ENCODE assay signal across 8 cellular contexts in genomic region chr17:41919165-41919817, GRCh38. TPM values are rescaled to one million over a fixed set of nuclear protein-coding genes. Genes with fewer than 3 reads are reported as not detected.
DNase-seq lines count a peak whose midpoint lies in the region; ATAC-seq, FAIRE-seq and TF ChIP-seq lines count a peak whose summit lies in the region.

No MANE protein-coding gene starts in this region.

- ATAC-seq in CD8-positive, alpha-beta T cell, result no peak
- ATAC-seq in GM12878 (peak; percentile 31), HG02885 (IDR thresholded peaks at IDR 0.05; ENCODE audit: poor library complexity, unreplicated experiment) (no peak)

- BruUV-seq in GM12878 (replicated peaks; lab: Mats Ljungman, UMichigan), result no TSS peak

- SMC1A ChIA-PET in GM12878 (lab: Charles Lee; ENCODE audit: uncharacterized antibody, unreplicated experiment), result interaction anchor here (2.7 kb wide), 1 partner anchor 10 kb away, joined by 19 read pairs; the partner anchor contains the start of gene ODAD4

- no peaks in the 10 kb centered on the region for H3K27me3 ChIP-seq in CD8-positive, alpha-beta T cell (ENCODE audit: insufficient read depth, low read length)
- H3K27me3 ChIP-seq in GM12878 (replicated peaks in 1 of 2; ENCODE audit: control insufficient read depth in 2 of 2, insufficient read depth in 2 of 2, low read length in 1 of 2) (no peaks in the 10 kb centered on the region), spleen (replicated peaks in 1 of 7) (no peaks in the 10 kb centered on the region)

- H3K4me1 ChIP-seq in CD8-positive, alpha-beta T cell (ENCODE audit: insufficient read depth, low read length), result peaks cover 17% of the 10 kb centered on the region
- peaks cover 19% of the 10 kb centered on the region for H3K4me1 ChIP-seq in GM12878 (ENCODE audit: control insufficient read depth, insufficient read depth, low read length)
- H3K4me1 ChIP-seq in spleen, result peaks cover 10 to 49% (median 33%) of the 10 kb centered on the region in 6 donors

- FAIRE-seq in H54 (lab: Jason Lieb, UNC) (no peak), GM12878 (lab: Jason Lieb, UNC) (peak; percentile 31)

- no peaks in the 10 kb centered on the region for H3K9me3 ChIP-seq in CD8-positive, alpha-beta T cell (ENCODE audit: low read length)
- no peaks in the 10 kb centered on the region for H3K9me3 ChIP-seq in GM12878 (replicated peaks; ENCODE audit: control insufficient read depth, insufficient read depth, low read length)
- H3K9me3 ChIP-seq in spleen, result no peaks in the 10 kb centered on the region

- in situ Hi-C loops in GM12878 (cut with MboI), result no loop called here

- intact Hi-C loops in CD8-positive, alpha-beta T cell (cut with DNase I, micrococcal nuclease), result loop anchor here (1.0 to 5.0 kb wide), 9 partner anchors 11 to 470 kb away; partner anchors contain the start of genes DNAJC7 (in 2 of the 2), KLHL11 (in 2 of the 2), CNP (in 1 of the 2) and ODAD4 (in 1 of the 2)
- intact Hi-C loops in GM12878 (cut with micrococcal nuclease; ENCODE audit: unreplicated experiment) (no loop called here), spleen (cut with DNase I; ENCODE audit: low total_unique reads) (no loop called here)

- no peak overlapping the region; the same call in 1 of the 2 replicates for H3K9ac ChIP-seq in GM12878 (ENCODE audit: control insufficient read depth, insufficient read depth, low read length)

- POLR2A ChIA-PET in CD8-positive, alpha-beta T cell (lab: Charles Lee), result interaction anchor here (0.9 to 2.6 kb wide), 7 partner anchors 11 to 230 kb away, joined by 3 to 11 read pairs (median 4); partner anchors contain the start of genes CNP, DNAJC7, EIF1 and ODAD4
- POLR2A ChIA-PET in GM12878 (lab: Charles Lee), result interaction anchor here (0.6 to 4.2 kb wide), 5 partner anchors 10 to 133 kb away, joined by 3 to 52 read pairs (median 4); partner anchors contain the start of genes CNP, DNAJC7, JUP and ODAD4

- H3K4me3 Mint-ChIP-seq in CD8-positive, alpha-beta T cell, result peak overlapping the region; percentile 90

- peaks cover 5% of the 10 kb centered on the region for H3K36me3 Mint-ChIP-seq in CD8-positive, alpha-beta T cell

- no peaks in the 10 kb centered on the region for H3K36me3 ChIP-seq in CD8-positive, alpha-beta T cell (ENCODE audit: insufficient read depth, low read length)
- H3K36me3 ChIP-seq in GM12878 (ENCODE audit: control insufficient read depth in 2 of 2, insufficient read depth in 2 of 2, low read length in 1 of 2), result peaks cover 0 to 5% of the 10 kb centered on the region in 2 experiments; a peak in 2 of 4 replicates
- H3K36me3 ChIP-seq in spleen, result peaks cover 0 to 1% (median 0%) of the 10 kb centered on the region in 6 donors

- TF ChIP-seq POLR2A in H54 (IDR thresholded peaks at IDR 0.05; ENCODE audit: low read depth, low read length) (no peak), GM12878 (IDR thresholded peaks at IDR 0.05; ENCODE audit: low read depth, low read length) (no peak), spleen (IDR thresholded peaks at IDR 0.05) (no peak), erythroblast (IDR thresholded peaks at IDR 0.05; ENCODE audit: low read length) (no peak)

- TF ChIP-seq CTCF in CD8-positive, alpha-beta T cell (IDR thresholded peaks at IDR 0.05), result no peak
- TF ChIP-seq CTCF in GM12878 (IDR thresholded peaks at IDR 0.05 in 2 of 3, conservative IDR thresholded peaks at IDR 0.05 in 1 of 3; ENCODE audit: control insufficient read depth in 2 of 3, extremely low read depth in 1 of 3, insufficient read depth in 1 of 3, low read depth in 3 of 3, low read length in 3 of 3) (no peak), spleen (IDR thresholded peaks at IDR 0.05 in 8 of 11, conservative IDR thresholded peaks at IDR 0.05 in 3 of 11) (peak in 2 of 11 experiments; percentile 1 to 2)

- CTCF ChIA-PET in CD8-positive, alpha-beta T cell (lab: Charles Lee), result interaction anchor here (1.0 kb wide), 1 partner anchor 98 kb away, joined by 3 read pairs; the partner anchor contains the start of gene DNAJC7
- CTCF ChIA-PET in GM12878 (lab: Yijun Ruan, JAX), result interaction anchor here (0.8 to 2.1 kb wide), 3 partner anchors 11 to 98 kb away, joined by 3 to 16 read pairs (median 4); partner anchors contain the start of genes DNAJC7 and ODAD4

- peak overlapping the region; percentile 100 for H3K4me3 ChIP-seq in CD8-positive, alpha-beta T cell (ENCODE audit: low read depth, low read length)
- peak overlapping the region; percentile 67; the same call in 1 of the 2 replicates for H3K4me3 ChIP-seq in GM12878
- peak overlapping the region; percentile 79 to 99 (median 95) for H3K4me3 ChIP-seq in spleen

- H3K27ac Mint-ChIP-seq in CD8-positive, alpha-beta T cell, result no peak overlapping the region

- peak overlapping the region; percentile 53 for H3K4me2 ChIP-seq in GM12878 (ENCODE audit: control insufficient read depth, insufficient read depth)

- H2AFZ ChIP-seq in GM12878 (ENCODE audit: control insufficient read depth, low read depth, low read length), result peak overlapping the region; percentile 65

- no peak for TF ChIP-seq EP300 in GM12878 (IDR thresholded peaks at IDR 0.05; ENCODE audit: borderline replicate concordance in 1 of 2, control insufficient read depth in 1 of 2, low read depth in 2 of 2, low read length in 2 of 2)

- H3K9me3 Mint-ChIP-seq in CD8-positive, alpha-beta T cell, result no peaks in the 10 kb centered on the region

- peaks cover 3% of the 10 kb centered on the region; the same call in 1 of the 2 replicates for H4K20me1 ChIP-seq in GM12878 (ENCODE audit: control insufficient read depth, insufficient read depth)

- peaks cover 30% of the 10 kb centered on the region for H3K4me1 Mint-ChIP-seq in CD8-positive, alpha-beta T cell (ENCODE audit: low read depth)

- RAD21 ChIA-PET in GM12878 (lab: Charles Lee; ENCODE audit: unreplicated experiment), result interaction anchor here (1.4 to 3.0 kb wide), 5 partner anchors 10 to 194 kb away, joined by 4 to 23 read pairs (median 11); partner anchors contain the start of genes CNP, DNAJC7 and ODAD4

- no peak overlapping the region for H3K27ac ChIP-seq in CD8-positive, alpha-beta T cell (ENCODE audit: low read depth, low read length)
- peak overlapping the region; percentile 9; the same call in 1 of the 2 replicates for H3K27ac ChIP-seq in GM12878 (ENCODE audit: control insufficient read depth, insufficient read depth)
- H3K27ac ChIP-seq in spleen, result peak overlapping the region in 6 of 8 donors; percentile 88 to 93 (median 92)

- 2% methylated on average over 30 of the region's 33 CpGs for WGBS in GM12878 (ENCODE audit: insufficient coverage, insufficient replicate concordance, low lambda C conversion rate, missing lambda C conversion rate)
- WGBS in spleen, 5 donors, result 13 to 33% (median 19%) methylated on average over 12 to 33 of the region's 33 CpGs

- peak in 1 of 7 experiments; percentile 4 for DNase-seq in CD8-positive, alpha-beta T cell
- peak; percentile 43 for DNase-seq in H54 (ENCODE audit: insufficient read length, low spot score)
- DNase-seq in NCI-H2196 (lab: John Stamatoyannopoulos, UW; ENCODE audit: unreplicated experiment), result peak; percentile 25
- DNase-seq in GM12878 (ENCODE audit: low read depth, low spot score), result peak; percentile 75
- DNase-seq in iris pigment epithelial cell (ENCODE audit: low read depth), result peak; percentile 71
- no peak for DNase-seq in spleen
- DNase-seq in erythroblast (lab: John Stamatoyannopoulos, UW), result no peak

- H3K27me3 Mint-ChIP-seq in CD8-positive, alpha-beta T cell (ENCODE audit: low read depth), result no peaks in the 10 kb centered on the region

- peaks cover 45% of the 10 kb centered on the region for H3K79me2 ChIP-seq in GM12878 (ENCODE audit: control insufficient read depth, insufficient read depth, low read length)

- TF ChIP-seq RAD21 in GM12878 (IDR thresholded peaks at IDR 0.05; ENCODE audit: insufficient read depth, low read depth, low read length), result no peak

RNA-seq across cellular contexts. Expression of gene ACLY, which starts 0.5 kb away (rescaled TPM):
- 10 to 100 TPM; 24.9 to 25.0 TPM for total RNA-seq in CD8-positive, alpha-beta T cell
- 60.0 and 63.4 TPM in 2 replicates for total RNA-seq in GM12878 (2013; cell fraction: nucleolus; rRNA removed)
- total RNA-seq in GM12878 (2014; rRNA removed) (104 and 111 TPM in 2 replicates), GM12878 (2014; rRNA removed; fragmentation: Illumina TruSeq; extraction: Trizol) (112 and 113 TPM in 2 replicates), GM12878 (2021) (224 and 228 TPM in 2 replicates), spleen (100 to 1,000 TPM in 2 of 7 donors, 10 to 100 TPM in 5; 64.9 to 112 (median 87.6) TPM)
- 37.0 TPM for polyA plus RNA-seq in GM12878 (2011; ENCODE audit: low read depth)
- polyA plus RNA-seq in GM12878 (2011; rRNA removed) (96.6 and 140 TPM in 2 replicates), GM12878 (2014; fragmentation: Illumina TruSeq; extraction: Trizol) (113 and 136 TPM in 2 replicates), GM12878 (2014; fragmentation: Nextera tagmentation; extraction: Ambion mirVana) (10 to 100 TPM; 32.6 to 39.6 TPM), GM12878 (2014; rRNA removed) (128 and 129 TPM in 2 replicates), GM12878 (2016; fragmentation: Nextera tagmentation; extraction: Ambion mirVana) (100 to 1,000 TPM; 112 to 116 TPM), spleen (10 to 100 TPM; 17.7 to 28.6 (median 21.6) TPM)
- 132 and 154 TPM in 2 replicates for polyA plus RNA-seq in GM12878 (2011; cell fraction: cytosol; rRNA removed)
- 125 and 158 TPM in 2 replicates for polyA plus RNA-seq in GM12878 (2011; cell fraction: nucleus; rRNA removed)
- 63.8 and 69.0 TPM in 2 replicates for polyA plus RNA-seq in GM12878 (2012)
- 238 and 284 TPM in 2 replicates for polyA minus RNA-seq in GM12878 (2011; rRNA and poly(A)+ RNA removed)
- 92.9 and 117 TPM in 2 replicates for polyA minus RNA-seq in GM12878 (2011; cell fraction: cytosol; rRNA and poly(A)+ RNA removed)
- 40.1 and 74.8 TPM in 2 replicates for polyA minus RNA-seq in GM12878 (2011; cell fraction: nucleus; rRNA and poly(A)+ RNA removed)

RNA-seq across cellular contexts. Expression of gene ODAD4, which starts 11.1 kb away (rescaled TPM):
- total RNA-seq in CD8-positive, alpha-beta T cell, result 1 to 10 TPM; 1.1 to 1.6 TPM
- 0.38 and 1.1 TPM in 2 replicates for total RNA-seq in GM12878 (2013; cell fraction: nucleolus; rRNA removed)
- total RNA-seq in GM12878 (2014; rRNA removed), result 0.11 and 0.16 TPM in 2 replicates
- total RNA-seq in GM12878 (2014; rRNA removed; fragmentation: Illumina TruSeq; extraction: Trizol), result 0.22 and 0.55 TPM in 2 replicates
- 0.46 TPM in 1 of 2 replicates, not detected in the other for total RNA-seq in GM12878 (2021)
- polyA plus RNA-seq in GM12878 (2011; ENCODE audit: low read depth), result 0.14 TPM
- polyA plus RNA-seq in GM12878 (2011; rRNA removed), result 0.27 and 0.53 TPM in 2 replicates
- 0.09 and 0.20 TPM in 2 replicates for polyA plus RNA-seq in GM12878 (2011; cell fraction: cytosol; rRNA removed)
- polyA plus RNA-seq in GM12878 (2011; cell fraction: nucleus; rRNA removed), result 0.34 and 0.63 TPM in 2 replicates
- polyA plus RNA-seq in GM12878 (2012), result 0.19 and 0.31 TPM in 2 replicates
- 0.17 and 0.60 TPM in 2 replicates for polyA plus RNA-seq in GM12878 (2014; fragmentation: Illumina TruSeq; extraction: Trizol)
- under 1 TPM; 0.10 to 0.44 TPM for polyA plus RNA-seq in GM12878 (2014; fragmentation: Nextera tagmentation; extraction: Ambion mirVana)
- polyA plus RNA-seq in GM12878 (2014; rRNA removed), result 0.17 and 0.27 TPM in 2 replicates
- polyA plus RNA-seq in GM12878 (2016; fragmentation: Nextera tagmentation; extraction: Ambion mirVana), result under 1 TPM; 0.68 to 0.73 TPM
- 0.44 and 0.52 TPM in 2 replicates for polyA minus RNA-seq in GM12878 (2011; rRNA and poly(A)+ RNA removed)
- not detected in 2 replicates for polyA minus RNA-seq in GM12878 (2011; cell fraction: cytosol; rRNA and poly(A)+ RNA removed)
- polyA minus RNA-seq in GM12878 (2011; cell fraction: nucleus; rRNA and poly(A)+ RNA removed), result 0.36 TPM in 1 of 2 replicates, not detected in the other
- 1 to 10 TPM in 1 of 7 donors, under 1 TPM in 2, not detected in 4; 0.20 to 1.0 (median 0.52) TPM for total RNA-seq in spleen
- under 1 TPM; 0.22 to 0.35 (median 0.30) TPM for polyA plus RNA-seq in spleen

RNA-seq across cellular contexts. Expression of gene CNP, which starts 47.3 kb away (rescaled TPM):
- total RNA-seq in CD8-positive, alpha-beta T cell, result 10 to 100 TPM; 16.7 to 18.8 TPM
- total RNA-seq in GM12878 (2013; cell fraction: nucleolus; rRNA removed), result 22.0 and 33.7 TPM in 2 replicates
- 35.6 and 39.5 TPM in 2 replicates for total RNA-seq in GM12878 (2014; rRNA removed)
- 22.5 and 22.9 TPM in 2 replicates for total RNA-seq in GM12878 (2014; rRNA removed; fragmentation: Illumina TruSeq; extraction: Trizol)
- total RNA-seq in GM12878 (2021), result 50.9 and 52.2 TPM in 2 replicates
- 11.6 TPM for polyA plus RNA-seq in GM12878 (2011; ENCODE audit: low read depth)
- polyA plus RNA-seq in GM12878 (2011; rRNA removed), result 14.4 and 24.6 TPM in 2 replicates
- polyA plus RNA-seq in GM12878 (2011; cell fraction: cytosol; rRNA removed), result 31.7 and 35.2 TPM in 2 replicates
- polyA plus RNA-seq in GM12878 (2011; cell fraction: nucleus; rRNA removed), result 23.4 and 31.0 TPM in 2 replicates
- polyA plus RNA-seq in GM12878 (2012), result 25.0 and 30.4 TPM in 2 replicates
- polyA plus RNA-seq in GM12878 (2014; fragmentation: Illumina TruSeq; extraction: Trizol), result 16.9 and 26.3 TPM in 2 replicates
- 1 to 10 TPM; 1.8 to 4.4 TPM for polyA plus RNA-seq in GM12878 (2014; fragmentation: Nextera tagmentation; extraction: Ambion mirVana)
- 36.5 and 40.4 TPM in 2 replicates for polyA plus RNA-seq in GM12878 (2014; rRNA removed)
- 10 to 100 TPM; 59.8 to 60.7 TPM for polyA plus RNA-seq in GM12878 (2016; fragmentation: Nextera tagmentation; extraction: Ambion mirVana)
- 64.6 and 68.2 TPM in 2 replicates for polyA minus RNA-seq in GM12878 (2011; rRNA and poly(A)+ RNA removed)
- 27.3 and 32.6 TPM in 2 replicates for polyA minus RNA-seq in GM12878 (2011; cell fraction: cytosol; rRNA and poly(A)+ RNA removed)
- 15.0 and 26.4 TPM in 2 replicates for polyA minus RNA-seq in GM12878 (2011; cell fraction: nucleus; rRNA and poly(A)+ RNA removed)
- total RNA-seq in spleen, result 10 to 100 TPM; 29.2 to 49.8 (median 44.2) TPM
- 10 to 100 TPM; 22.3 to 41.6 (median 25.9) TPM for polyA plus RNA-seq in spleen

RNA-seq across cellular contexts. Expression of gene KLHL11, which starts 54.1 kb away (rescaled TPM):
- total RNA-seq in CD8-positive, alpha-beta T cell, result 10 to 100 TPM; 38.4 to 38.9 TPM
- total RNA-seq in GM12878 (2013; cell fraction: nucleolus; rRNA removed), result 23.5 and 24.7 TPM in 2 replicates
- total RNA-seq in GM12878 (2014; rRNA removed) (15.5 and 17.2 TPM in 2 replicates), GM12878 (2014; rRNA removed; fragmentation: Illumina TruSeq; extraction: Trizol) (13.4 and 13.9 TPM in 2 replicates), GM12878 (2021) (11.5 and 13.9 TPM in 2 replicates), spleen (10 to 100 TPM; 10.1 to 25.2 (median 12.6) TPM)
- 3.1 TPM for polyA plus RNA-seq in GM12878 (2011; ENCODE audit: low read depth)
- polyA plus RNA-seq in GM12878 (2011; rRNA removed) (8.6 and 9.2 TPM in 2 replicates), GM12878 (2014; fragmentation: Illumina TruSeq; extraction: Trizol) (3.1 and 4.5 TPM in 2 replicates), GM12878 (2014; fragmentation: Nextera tagmentation; extraction: Ambion mirVana) (under 1 TPM; 0.07 to 0.10 TPM), GM12878 (2014; rRNA removed) (5.4 and 6.0 TPM in 2 replicates), GM12878 (2016; fragmentation: Nextera tagmentation; extraction: Ambion mirVana) (10 to 100 TPM; 11.5 to 12.1 TPM), spleen (1 to 10 TPM in 1 of 3 donors, under 1 TPM in 2; 0.17 to 1.1 (median 0.20) TPM)
- 5.9 and 6.7 TPM in 2 replicates for polyA plus RNA-seq in GM12878 (2011; cell fraction: cytosol; rRNA removed)
- polyA plus RNA-seq in GM12878 (2011; cell fraction: nucleus; rRNA removed), result 3.4 and 4.0 TPM in 2 replicates
- 2.3 and 2.4 TPM in 2 replicates for polyA plus RNA-seq in GM12878 (2012)
- polyA minus RNA-seq in GM12878 (2011; rRNA and poly(A)+ RNA removed), result 31.0 and 44.5 TPM in 2 replicates
- polyA minus RNA-seq in GM12878 (2011; cell fraction: cytosol; rRNA and poly(A)+ RNA removed), result 8.7 and 13.5 TPM in 2 replicates
- polyA minus RNA-seq in GM12878 (2011; cell fraction: nucleus; rRNA and poly(A)+ RNA removed), result 5.1 and 7.9 TPM in 2 replicates

Comparison
In these comparisons a context has a peak if more than half of its experiments do, and no peak if none do; other contexts are left out.
1. DNase-seq: peak in H54 (single experiment), NCI-H2196 (single experiment), GM12878 (single experiment) and iris pigment epithelial cell (single experiment); none in spleen (single experiment) and erythroblast (0 of 2).
2. intact Hi-C loops: an anchor here in CD8-positive, alpha-beta T cell (1.0 to 5.0 kb wide); none called in GM12878 and spleen.
3. Peak in every context shown above with its lines, with median percentiles within 50 percentile points of each other: H3K4me3 ChIP-seq.